In the genomic region with DNA sequence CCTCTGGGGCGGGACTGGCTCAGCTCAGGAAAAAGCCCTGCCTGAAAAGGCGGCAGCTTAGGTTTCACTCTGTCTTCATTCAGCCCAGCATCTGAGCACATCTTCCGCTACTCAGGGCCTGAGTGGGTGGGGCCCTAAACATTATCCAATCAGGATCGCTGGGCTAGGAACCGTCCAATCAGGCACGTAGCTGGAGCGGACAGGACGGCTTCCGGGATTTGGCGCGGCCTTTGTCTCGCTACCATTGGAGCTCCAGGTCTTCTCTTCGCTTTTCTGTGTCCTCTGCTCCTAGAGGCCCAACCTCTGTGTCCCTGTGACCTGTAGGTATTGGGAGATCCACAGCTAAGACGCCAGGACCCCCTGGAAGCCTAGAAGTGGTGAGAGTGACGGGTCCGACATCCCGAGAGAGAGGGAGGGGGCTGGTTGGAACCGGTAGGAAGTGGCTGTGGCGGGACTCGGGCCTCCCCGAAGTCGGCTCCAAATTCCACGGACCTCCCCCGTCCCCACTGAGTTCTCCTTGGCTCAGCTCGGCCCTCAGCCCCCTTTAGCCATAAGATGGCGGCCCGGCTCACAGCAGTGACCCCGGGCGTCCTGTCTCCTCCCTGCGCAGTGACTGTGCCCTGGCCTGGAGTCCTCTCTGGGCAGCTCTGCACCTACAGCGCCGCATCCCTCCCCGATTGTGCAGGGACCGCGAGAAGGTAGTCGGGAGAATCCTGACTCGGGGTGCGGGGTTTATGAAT, we compare ENCODE assay signal across 9 cellular contexts.
DNase-seq lines count a peak whose midpoint lies in the region; ATAC-seq and TF ChIP-seq lines count a peak whose summit lies in the region.
"Had no signal": no experiment of that assay in that cellular context is flagged by ENCODE, and none has a peak within 500 bp of the region (broad histone marks: within the 10 kb centered on the region; RNA-seq: fewer than 3 reads in every experiment).

No MANE protein-coding gene starts in this region.

- no peaks in the 10 kb centered on the region for H3K4me1 Mint-ChIP-seq in activated T-helper 2 cell treated with anti-CD3 and anti-CD28 coated beads, Interferon-gamma antibody, Interleukin-2, Interleukin-4, amounts not matched to agents 10 μg/mL and 5 μg/mL and 100 μg/mL, durations not matched to agents 14 hours and 24 hours and 36 hours (ENCODE audit: low read depth)

- peak; percentile 13 for DNase-seq in activated CD8-positive, alpha-beta memory T cell treated with anti-CD3 and anti-CD28 coated beads, Interleukin-2, amount 50 U/mL, for 4 hours
- DNase-seq in activated CD8-positive, alpha-beta memory T cell treated with anti-CD3 and anti-CD28 coated beads, Interleukin-2, amount 50 U/mL, for 48 hours, result no peak
- peak; percentile 9 for DNase-seq in activated T-helper 2 cell treated with anti-CD3 and anti-CD28 coated beads, Interferon-gamma antibody, Interleukin-2, Interleukin-4, amounts not matched to agents 10 μg/mL and 5 μg/mL and 100 μg/mL, durations not matched to agents 14 hours and 24 hours and 36 hours (ENCODE audit: low spot score)
- DNase-seq in heart left ventricle (peak; percentile 77 to 91 (median 86)), gastrocnemius medialis (peak; percentile 21 to 63), hepatic stellate cell (ENCODE audit: low spot score) (no peak), T1000 (lab: John Stamatoyannopoulos, UW) (no peak), NOMO-1 treated with DMSO at 0.1 percent for 48 hours (lab: John Stamatoyannopoulos, UW; ENCODE audit: unreplicated experiment) (no peak)

- no peaks in the 10 kb centered on the region for H3K36me3 Mint-ChIP-seq in activated T-helper 2 cell treated with anti-CD3 and anti-CD28 coated beads, Interferon-gamma antibody, Interleukin-2, Interleukin-4, amounts not matched to agents 10 μg/mL and 5 μg/mL and 100 μg/mL, durations not matched to agents 14 hours and 24 hours and 36 hours (ENCODE audit: low read depth)

- H3K36me3 ChIP-seq in heart left ventricle (no peaks in the 10 kb centered on the region), gastrocnemius medialis (no peaks in the 10 kb centered on the region)
- H3K36me3 ChIP-seq: BLaER1 treated with 17β-estradiol and CSF1 and Interleukin-3, amounts not matched to agents 10 nM and 100 nM had no signal

- H3K27me3 Mint-ChIP-seq in activated T-helper 2 cell treated with anti-CD3 and anti-CD28 coated beads, Interferon-gamma antibody, Interleukin-2, Interleukin-4, amounts not matched to agents 10 μg/mL and 5 μg/mL and 100 μg/mL, durations not matched to agents 14 hours and 24 hours and 36 hours (ENCODE audit: low read depth), result no peaks in the 10 kb centered on the region

- H3K27ac ChIP-seq in heart left ventricle, result peak overlapping the region in 2 of 12 donors; percentile 35 to 49
- H3K27ac ChIP-seq in gastrocnemius medialis, result peak overlapping the region in 1 of 4 donors; percentile 30
- H3K27ac ChIP-seq: BLaER1 treated with 17β-estradiol and CSF1 and Interleukin-3, amounts not matched to agents 10 nM and 100 nM had no signal

- H3K9me3 ChIP-seq in heart left ventricle (peaks cover 0 to 18% (median 5%) of the 10 kb centered on the region in 12 donors), gastrocnemius medialis (no peaks in the 10 kb centered on the region)

- no peak for TF ChIP-seq POLR2A in heart left ventricle (IDR thresholded peaks at IDR 0.05)
- TF ChIP-seq POLR2A in gastrocnemius medialis (IDR thresholded peaks at IDR 0.05), result no peak

- H3K4me1 ChIP-seq in heart left ventricle, result peaks cover 0 to 4% (median 0%) of the 10 kb centered on the region in 12 donors
- no peaks in the 10 kb centered on the region for H3K4me1 ChIP-seq in gastrocnemius medialis
- H3K4me1 ChIP-seq: BLaER1 treated with 17β-estradiol and CSF1 and Interleukin-3, amounts not matched to agents 10 nM and 100 nM had no signal

- 14 to 72% (median 25%) methylated on average over 12 to 38 of the region's 38 CpGs for WGBS in heart left ventricle, 4 donors

- no peak overlapping the region for H3K27ac Mint-ChIP-seq in activated T-helper 2 cell treated with anti-CD3 and anti-CD28 coated beads, Interferon-gamma antibody, Interleukin-2, Interleukin-4, amounts not matched to agents 10 μg/mL and 5 μg/mL and 100 μg/mL, durations not matched to agents 14 hours and 24 hours and 36 hours

- TF ChIP-seq CTCF in heart left ventricle (IDR thresholded peaks at IDR 0.05) (no peak), gastrocnemius medialis (IDR thresholded peaks at IDR 0.05 in 4 of 5, conservative IDR thresholded peaks at IDR 0.05 in 1 of 5) (no peak)

- in situ Hi-C loops in gastrocnemius medialis (cut with MboI; ENCODE audit: low sequenced_read_pairs in 4 of 4), result no loop called here

- H3K4me3 ChIP-seq in heart left ventricle (peak overlapping the region; percentile 29 to 74 (median 58)), gastrocnemius medialis (peak overlapping the region in 3 of 4 donors; percentile 30 to 58 (median 42))
- H3K4me3 ChIP-seq: BLaER1 treated with 17β-estradiol and CSF1 and Interleukin-3, amounts not matched to agents 10 nM and 100 nM had no signal

- peak; percentile 99 to 100 (median 100) for ATAC-seq in heart left ventricle
- peak; percentile 36 to 88 for ATAC-seq in gastrocnemius medialis

- intact Hi-C loops in activated T-helper 2 cell treated with anti-CD3 and anti-CD28 coated beads, Interferon-gamma antibody, Interleukin-2, Interleukin-4, amounts not matched to agents 10 μg/mL and 5 μg/mL and 100 μg/mL, durations not matched to agents 14 hours and 24 hours and 36 hours (cut with micrococcal nuclease), result no loop called here
- intact Hi-C loops in heart left ventricle (cut with DNase I) (loop anchor here in 1 of 10 donors (5.0 kb wide), 1 partner anchor 108 kb away; no protein-coding TSS in a partner anchor), gastrocnemius medialis (cut with DNase I; ENCODE audit: low total_unique reads) (no loop called here)

- H3K4me3 Mint-ChIP-seq in activated T-helper 2 cell treated with anti-CD3 and anti-CD28 coated beads, Interferon-gamma antibody, Interleukin-2, Interleukin-4, amounts not matched to agents 10 μg/mL and 5 μg/mL and 100 μg/mL, durations not matched to agents 14 hours and 24 hours and 36 hours (ENCODE audit: low read depth), result peak overlapping the region; percentile 49

- H3K9me3 Mint-ChIP-seq in activated T-helper 2 cell treated with anti-CD3 and anti-CD28 coated beads, Interferon-gamma antibody, Interleukin-2, Interleukin-4, amounts not matched to agents 10 μg/mL and 5 μg/mL and 100 μg/mL, durations not matched to agents 14 hours and 24 hours and 36 hours, result peaks cover 38% of the 10 kb centered on the region

- H3K27me3 ChIP-seq in heart left ventricle (no peaks in the 10 kb centered on the region), gastrocnemius medialis (no peaks in the 10 kb centered on the region)
- H3K27me3 ChIP-seq: BLaER1 treated with 17β-estradiol and CSF1 and Interleukin-3, amounts not matched to agents 10 nM and 100 nM had no signal

Comparison
In these comparisons a context has a peak if more than half of its experiments do, and no peak if none do; other contexts are left out.
1. DNase-seq: peak in activated CD8-positive, alpha-beta memory T cell treated with anti-CD3 and anti-CD28 coated beads, Interleukin-2, amount 50 U/mL, for 4 hours (single experiment), activated T-helper 2 cell treated with anti-CD3 and anti-CD28 coated beads, Interferon-gamma antibody, Interleukin-2, Interleukin-4, amounts not matched to agents 10 μg/mL and 5 μg/mL and 100 μg/mL, durations not matched to agents 14 hours and 24 hours and 36 hours (single experiment), heart left ventricle (5 of 5) and gastrocnemius medialis (2 of 2); none in activated CD8-positive, alpha-beta memory T cell treated with anti-CD3 and anti-CD28 coated beads, Interleukin-2, amount 50 U/mL, for 48 hours (single experiment), hepatic stellate cell (single experiment), T1000 (single experiment) and NOMO-1 treated with DMSO at 0.1 percent for 48 hours (single experiment).